17 cellular contexts compared by ENCODE assay signal in the genomic region with DNA sequence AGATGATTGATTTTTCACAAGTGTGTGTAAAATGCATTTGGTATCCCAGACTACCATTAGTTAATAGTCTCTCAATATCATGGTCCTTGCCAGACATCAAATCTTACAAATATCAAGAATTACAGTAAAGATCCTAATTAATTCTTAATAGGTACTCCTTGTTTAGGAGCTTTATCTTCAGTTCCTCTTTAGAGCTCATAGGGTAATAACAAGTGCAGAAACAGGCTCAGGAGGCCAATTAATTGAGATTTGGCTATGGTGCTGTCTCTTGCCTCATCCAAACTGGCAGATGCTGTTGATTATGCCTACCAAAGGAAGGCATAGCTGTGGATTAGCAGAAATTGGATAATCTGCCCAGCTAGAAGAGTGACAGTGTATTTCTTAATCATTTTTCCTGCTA.
A peak's percentile ranks its signal among the peaks of the same experiment; 100 is the strongest.
DNase-seq lines count a peak whose midpoint lies in the region; ATAC-seq and TF ChIP-seq lines count a peak whose summit lies in the region.
"Had no signal": no experiment of that assay in that cellular context is flagged by ENCODE, and none has a peak within 500 bp of the region (broad histone marks: within the 10 kb centered on the region; RNA-seq: fewer than 3 reads in every experiment).

No MANE protein-coding gene starts in this region.

- H4K20me1 ChIP-seq in OCI-LY1 (ENCODE audit: insufficient read depth, low read length), result no peaks in the 10 kb centered on the region

- POLR2A ChIA-PET in HEK293T (lab: Yijun Ruan, JAX), result no interaction called here

- DNase-seq in DMS79 (lab: John Stamatoyannopoulos, UW), result peak; percentile 44
- no peak for DNase-seq in coronary artery (ENCODE audit: low spot score)
- no peak for DNase-seq in HEK293T (ENCODE audit: extremely low spot score)
- DNase-seq in hepatic stellate cell (ENCODE audit: low spot score), result no peak
- DNase-seq: Calu3; CD4-positive, alpha-beta T cell; H7; MG63; NCI-H187; NCI-H774; Peyer's patch; SK-N-SH; T-helper 1 cell had no signal

- H3K36me3 ChIP-seq in OCI-LY1 (ENCODE audit: insufficient read depth, low read length) (peaks cover 56% of the 10 kb centered on the region), neutrophil (no peaks in the 10 kb centered on the region)
- H3K36me3 ChIP-seq: Peyer's patch had no signal

- no peak for TF ChIP-seq CTCF in OCI-LY1 (IDR thresholded peaks at IDR 0.05; ENCODE audit: low read length)
- TF ChIP-seq CTCF in neutrophil (IDR thresholded peaks at IDR 0.05), result no peak
- no peak for TF ChIP-seq CTCF in coronary artery (IDR thresholded peaks at IDR 0.05)

- no peak overlapping the region for H3K4me2 ChIP-seq in OCI-LY1 (ENCODE audit: low read length)
- H3K4me2 ChIP-seq: KMS-11, SK-N-SH had no signal

- H3K9ac ChIP-seq in OCI-LY1 (ENCODE audit: low read length), result no peak overlapping the region
- H3K9ac ChIP-seq: KMS-11, SK-N-SH had no signal

- no peak overlapping the region for H2AFZ ChIP-seq in OCI-LY1 (ENCODE audit: low read length)

- ATAC-seq in GM21367 (IDR thresholded peaks at IDR 0.05; ENCODE audit: unreplicated experiment), result peak; percentile 24

- H3K4me3 ChIP-seq in OCI-LY1 (ENCODE audit: low read depth, low read length, poor library complexity, severe bottlenecking), result no peak overlapping the region
- H3K4me3 ChIP-seq in neutrophil (ENCODE audit: low read depth in 1 of 2, low read length in 1 of 2), result no peak overlapping the region
- H3K4me3 ChIP-seq in coronary artery, result no peak overlapping the region
- H3K4me3 ChIP-seq: MG63, Peyer's patch had no signal

- H3K27me3 ChIP-seq in OCI-LY1 (ENCODE audit: insufficient read depth, low read length), result no peaks in the 10 kb centered on the region
- no peaks in the 10 kb centered on the region for H3K27me3 ChIP-seq in neutrophil
- H3K27me3 ChIP-seq: MG63, Peyer's patch had no signal

- no peaks in the 10 kb centered on the region for H3K9me2 ChIP-seq in OCI-LY1 (ENCODE audit: low read depth, low read length)
- H3K9me2 ChIP-seq: SK-N-SH had no signal

- H3K4me1 ChIP-seq in OCI-LY1 (ENCODE audit: insufficient read depth, low read length, severe bottlenecking) (peaks cover 49% of the 10 kb centered on the region), neutrophil (ENCODE audit: control insufficient read depth in 1 of 2, insufficient read depth in 1 of 2, low read depth in 1 of 2, low read length in 1 of 2) (peaks cover 60 to 62% of the 10 kb centered on the region in 2 experiments)

- CTCF ChIA-PET in HEK293T (lab: Yijun Ruan, JAX), result no interaction called here

- no peaks in the 10 kb centered on the region for H3F3A ChIP-seq in OCI-LY1 (ENCODE audit: insufficient read depth, low read length)

- H3K27ac ChIP-seq in OCI-LY1 (ENCODE audit: low read depth, low read length, poor library complexity, severe bottlenecking) (peak overlapping the region; percentile 49), neutrophil (peak overlapping the region; percentile 13), coronary artery (no peak overlapping the region)
- H3K27ac ChIP-seq: KMS-11, Peyer's patch had no signal

- H3K9me3 ChIP-seq in OCI-LY1 (ENCODE audit: low read length) (no peaks in the 10 kb centered on the region), neutrophil (no peaks in the 10 kb centered on the region)
- H3K9me3 ChIP-seq: MG63, Peyer's patch, SK-N-SH had no signal

- peaks cover 26% of the 10 kb centered on the region for H3K79me2 ChIP-seq in OCI-LY1 (ENCODE audit: insufficient read depth, low read length)

TF ChIP-seq in HEK293T, 16 proteins besides CTCF, POLR2A, EP300 and RAD21:
- no peak for TF ChIP-seq SUZ12 (IDR thresholded peaks at IDR 0.05)
- TF ChIP-seq BHLHE40 (IDR thresholded peaks at IDR 0.05; ENCODE audit: borderline replicate concordance), result no peak
- TF ChIP-seq ELF4 (IDR thresholded peaks at IDR 0.05), result no peak
- TF ChIP-seq, protein P1, sequence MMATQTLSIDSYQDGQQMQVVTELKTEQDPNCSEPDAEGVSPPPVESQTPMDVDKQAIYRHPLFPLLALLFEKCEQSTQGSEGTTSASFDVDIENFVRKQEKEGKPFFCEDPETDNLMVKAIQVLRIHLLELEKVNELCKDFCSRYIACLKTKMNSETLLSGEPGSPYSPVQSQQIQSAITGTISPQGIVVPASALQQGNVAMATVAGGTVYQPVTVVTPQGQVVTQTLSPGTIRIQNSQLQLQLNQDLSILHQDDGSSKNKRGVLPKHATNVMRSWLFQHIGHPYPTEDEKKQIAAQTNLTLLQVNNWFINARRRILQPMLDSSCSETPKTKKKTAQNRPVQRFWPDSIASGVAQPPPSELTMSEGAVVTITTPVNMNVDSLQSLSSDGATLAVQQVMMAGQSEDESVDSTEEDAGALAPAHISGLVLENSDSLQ (IDR thresholded peaks at IDR 0.05), result no peak
- TF ChIP-seq FOXK2 (IDR thresholded peaks at IDR 0.05), result no peak
- TF ChIP-seq FOXM1 (IDR thresholded peaks at IDR 0.05; ENCODE audit: borderline replicate concordance), result no peak
- no peak for TF ChIP-seq SP1 (IDR thresholded peaks at IDR 0.05)
- TF ChIP-seq L3MBTL2 (conservative IDR thresholded peaks at IDR 0.05), result no peak
- no peak for TF ChIP-seq CTBP1 (IDR thresholded peaks at IDR 0.05; ENCODE audit: borderline replicate concordance)
TF ChIP-seq in HEK293T: peak in this region for 0.

Comparison
In these comparisons a context has a peak if more than half of its experiments do, and no peak if none do; other contexts are left out.
1. H3K27ac ChIP-seq: peak in OCI-LY1 (single experiment) and neutrophil (single experiment); none in coronary artery (0 of 2).